ENCODE assay signal across 7 cellular contexts in genomic region chr14:89304972-89305703, GRCh38.
A peak's percentile ranks its signal among the peaks of the same experiment; 100 is the strongest.
DNase-seq lines count a peak whose midpoint lies in the region; ATAC-seq, FAIRE-seq and TF ChIP-seq lines count a peak whose summit lies in the region.

No MANE protein-coding gene starts in this region.

- ATAC-seq in GM18505 (IDR thresholded peaks at IDR 0.05; ENCODE audit: unreplicated experiment) (peak; percentile 35), GM21737 (IDR thresholded peaks at IDR 0.05; ENCODE audit: unreplicated experiment) (peak; percentile 46), K562 (no peak), lower lobe of right lung (peak; percentile 37 to 64)

- no peaks in the 10 kb centered on the region for H4K20me1 ChIP-seq in MM.1S (ENCODE audit: insufficient read depth, low read length)
- H4K20me1 ChIP-seq in K562 (replicated peaks; ENCODE audit: control insufficient read depth, insufficient read depth, low read length) = no peaks in the 10 kb centered on the region

- no peaks in the 10 kb centered on the region for H3K9me2 ChIP-seq in MM.1S (replicated peaks; ENCODE audit: insufficient read depth, low read length)

- TF ChIP-seq CTCF in MM.1S (IDR thresholded peaks at IDR 0.05; ENCODE audit: low read length) = no peak
- no peak for TF ChIP-seq CTCF in K562 (IDR thresholded peaks at IDR 0.05 in 2 of 3, conservative IDR thresholded peaks at IDR 0.05 in 1 of 3; ENCODE audit: insufficient read depth in 2 of 3, low read depth in 1 of 3, low read length in 3 of 3)
- no peak for TF ChIP-seq CTCF in lower lobe of right lung (IDR thresholded peaks at IDR 0.05)
- no peak for TF ChIP-seq CTCF in vagina (IDR thresholded peaks at IDR 0.05)

- H3K4me2 ChIP-seq in MM.1S (ENCODE audit: low read depth, low read length) = peak overlapping the region; percentile 80
- no peak overlapping the region for H3K4me2 ChIP-seq in K562 (ENCODE audit: insufficient read depth, low read length)

- TF ChIP-seq POLR2A in GM18505 (IDR thresholded peaks at IDR 0.05; ENCODE audit: borderline replicate concordance, extremely low read depth, insufficient read depth, insufficient read length) = no peak
- no peak for TF ChIP-seq POLR2A in K562 (conservative IDR thresholded peaks at IDR 0.05)
- no peak for TF ChIP-seq POLR2A in vagina (IDR thresholded peaks at IDR 0.05)

- TF ChIP-seq EP300 in K562 (IDR thresholded peaks at IDR 0.05; ENCODE audit: low read length) = no peak

- BruUV-seq in K562 (replicated peaks; lab: Mats Ljungman, UMichigan) = no TSS peak

- H2AFZ ChIP-seq in MM.1S (ENCODE audit: low read length) (no peak overlapping the region), K562 (ENCODE audit: low read depth, low read length) (no peak overlapping the region)

- H3K27ac ChIP-seq in MM.1S (ENCODE audit: low read length) = peak overlapping the region; percentile 100
- no peak overlapping the region for H3K27ac ChIP-seq in K562 (ENCODE audit: extremely low read depth, low read depth, low read length)
- H3K27ac ChIP-seq in lower lobe of right lung = peak overlapping the region; percentile 84
- H3K27ac ChIP-seq in vagina = peak overlapping the region; percentile 92

- in situ Hi-C loops in K562 (cut with MboI) = no loop called here

- intact Hi-C loops in K562 (cut with micrococcal nuclease) (no loop called here), lower lobe of right lung (cut with DNase I) (no loop called here), vagina (cut with DNase I) (no loop called here)

- CTCF ChIA-PET in K562 (lab: Yijun Ruan, JAX; ENCODE audit: low intra/inter-chr PET ratio) = no interaction called here

- 6% methylated on average over 15 of the region's 16 CpGs for whole genome bisulfite sequencing in K562 (ENCODE audit: insufficient coverage, low coverage, missing lambda C conversion rate)

- H3F3A ChIP-seq in MM.1S (ENCODE audit: insufficient read depth, low read length) = peaks cover 29% of the 10 kb centered on the region

- H3K9me1 ChIP-seq in K562 (ENCODE audit: control insufficient read depth, insufficient read depth, low read length) = no peaks in the 10 kb centered on the region

- FAIRE-seq in K562 (lab: Jason Lieb, UNC) = no peak

- H3K36me3 ChIP-seq in MM.1S (replicated peaks; ENCODE audit: insufficient read depth, low read length) (no peaks in the 10 kb centered on the region), K562 (ENCODE audit: control insufficient read depth, insufficient read depth, low read length) (no peaks in the 10 kb centered on the region), lower lobe of right lung (no peaks in the 10 kb centered on the region), vagina (no peaks in the 10 kb centered on the region)

- TF ChIP-seq RAD21 in K562 (CRISPR knock-in tag; conservative IDR thresholded peaks at IDR 0.05 in 1 of 2, IDR thresholded peaks at IDR 0.05 in 1 of 2) = no peak

- peak overlapping the region; percentile 49; the same call in 1 of the 2 replicates for H3K4me3 ChIP-seq in MM.1S (ENCODE audit: low read length)
- no peak overlapping the region for H3K4me3 ChIP-seq in K562
- no peak overlapping the region for H3K4me3 ChIP-seq in lower lobe of right lung
- no peak overlapping the region for H3K4me3 ChIP-seq in vagina

- H3K79me2 ChIP-seq in MM.1S (ENCODE audit: low read length) (peaks cover 64% of the 10 kb centered on the region), K562 (ENCODE audit: control insufficient read depth, insufficient read depth, low read length) (no peaks in the 10 kb centered on the region)

- H3K27me3 ChIP-seq in MM.1S (replicated peaks; ENCODE audit: insufficient read depth, low read length) (no peaks in the 10 kb centered on the region), K562 (ENCODE audit: control insufficient read depth in 2 of 2, insufficient read depth in 2 of 2, low read length in 2 of 2) (peaks cover 0 to 18% of the 10 kb centered on the region in 2 experiments; a peak in 1 of 5 replicates), lower lobe of right lung (ENCODE audit: low read depth) (no peaks in the 10 kb centered on the region), vagina (no peaks in the 10 kb centered on the region)

- H3K9me3 ChIP-seq in MM.1S (replicated peaks; ENCODE audit: insufficient read depth, low read length) (no peaks in the 10 kb centered on the region), K562 (replicated peaks; ENCODE audit: control insufficient read depth, insufficient read depth, low read depth, low read length) (no peaks in the 10 kb centered on the region), lower lobe of right lung (no peaks in the 10 kb centered on the region), vagina (no peaks in the 10 kb centered on the region)

- peak overlapping the region; percentile 92 for H3K9ac ChIP-seq in MM.1S (ENCODE audit: low read length)
- H3K9ac ChIP-seq in K562 (ENCODE audit: insufficient read depth in 1 of 2, low read depth in 2 of 2, low read length in 2 of 2) = no peak overlapping the region

- DNase-seq in MM.1S = peak; percentile 63
- DNase-seq in K562 (ENCODE audit: extremely low read depth in 1 of 4, low spot score in 3 of 4) = no peak
- no peak for DNase-seq in lower lobe of right lung
- DNase-seq in vagina (ENCODE audit: extremely low spot score in 2 of 2) = no peak
- DNase-seq in HPDE6-E6E7 (ENCODE audit: extremely low spot score) = no peak

- H3K4me1 ChIP-seq in MM.1S (ENCODE audit: low read length) (peaks cover 28% of the 10 kb centered on the region), K562 (replicated peaks in 1 of 2; ENCODE audit: control insufficient read depth in 2 of 2, insufficient read depth in 2 of 2, low read length in 2 of 2) (no peaks in the 10 kb centered on the region), lower lobe of right lung (peaks cover 52% of the 10 kb centered on the region), vagina (peaks cover 65% of the 10 kb centered on the region)

- POLR2A ChIA-PET in K562 (lab: Yijun Ruan, JAX) = interaction anchor here (0.6 kb wide), 1 partner anchor 123 kb away, joined by 5 read pairs; no protein-coding TSS in a partner anchor

TF ChIP-seq in K562, 482 proteins besides CTCF, POLR2A, EP300 and RAD21:
- no peak for TF ChIP-seq GTF2B (IDR thresholded peaks at IDR 0.05; ENCODE audit: extremely low read depth, insufficient read length)
- peak; percentile 34; the same call in 1 of the 2 replicates for TF ChIP-seq RFX1 (IDR thresholded peaks at IDR 0.05)
- no peak for TF ChIP-seq HDGF (IDR thresholded peaks at IDR 0.05)
- TF ChIP-seq RBM25 (IDR thresholded peaks at IDR 0.05; ENCODE audit: low read depth, low read length, severe bottlenecking) = no peak
- no peak for TF ChIP-seq HNRNPL (IDR thresholded peaks at IDR 0.05; ENCODE audit: low read depth, low read length)
